11 cellular contexts compared by ENCODE assay signal in the genomic region with DNA sequence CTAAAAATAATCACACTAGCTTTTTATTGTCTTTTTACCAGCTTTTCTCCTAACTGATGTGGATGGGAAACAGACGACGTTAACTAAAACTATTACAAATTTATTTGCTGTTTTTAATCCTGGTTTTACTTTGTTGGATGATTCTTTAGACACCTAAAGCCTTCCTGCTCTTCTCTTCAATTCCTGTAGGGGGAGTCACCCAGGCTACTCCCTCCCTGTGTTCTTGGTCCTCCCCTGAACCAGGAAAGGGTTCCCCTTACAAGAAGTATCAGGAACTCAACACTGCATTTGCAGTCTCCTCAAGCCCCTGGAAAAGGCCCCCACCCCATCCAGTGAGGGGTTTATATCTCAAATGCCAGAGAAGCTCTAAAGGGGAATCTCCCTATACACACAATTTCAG.
DNase-seq lines count a peak whose midpoint lies in the region; ATAC-seq and TF ChIP-seq lines count a peak whose summit lies in the region.
"Had no signal": no experiment of that assay in that cellular context is flagged by ENCODE, and none has a peak within 500 bp of the region (broad histone marks: within the 10 kb centered on the region; RNA-seq: fewer than 3 reads in every experiment).

No MANE protein-coding gene starts in this region.

- intact Hi-C loops in PC-3 (cut with micrococcal nuclease) (no loop called here), vagina (cut with DNase I) (no loop called here), right cardiac atrium (cut with DNase I) (no loop called here)

- H3K36me3 ChIP-seq in PC-3 (ENCODE audit: low read depth, low read length) (no peaks in the 10 kb centered on the region), vagina (no peaks in the 10 kb centered on the region)
- H3K36me3 ChIP-seq: neutrophil had no signal

- no peaks in the 10 kb centered on the region for H3K4me1 Mint-ChIP-seq in stimulated activated naive CD8-positive, alpha-beta T cell treated with anti-CD3 and anti-CD28 coated beads, Interleukin-15, amount 100 ng/mL, for 72 hours
- no peaks in the 10 kb centered on the region for H3K4me1 Mint-ChIP-seq in activated T-helper 17 cell treated with anti-CD3 and anti-CD28 coated beads, Interleukin-2, amount 50 U/mL, for 72 hours

- H3K79me2 ChIP-seq in PC-3 (ENCODE audit: low read length): no peaks in the 10 kb centered on the region

- no peak overlapping the region for H3K9ac ChIP-seq in PC-3 (ENCODE audit: low read length)

- H3K9me3 ChIP-seq in PC-3 (ENCODE audit: low read length) (no peaks in the 10 kb centered on the region), vagina (no peaks in the 10 kb centered on the region), right cardiac atrium (ENCODE audit: control insufficient read depth, low read length) (no peaks in the 10 kb centered on the region)
- H3K9me3 ChIP-seq: neutrophil had no signal

- WGBS in right cardiac atrium: 65% methylated on average over 2 of the region's 2 CpGs

- H3K9me2 ChIP-seq in PC-3 (replicated peaks; ENCODE audit: low read length): no peaks in the 10 kb centered on the region

- peak; percentile 61 for TF ChIP-seq CTCF in PC-3 (conservative IDR thresholded peaks at IDR 0.05; ENCODE audit: low read depth, low read length)
- no peak for TF ChIP-seq CTCF in vagina (IDR thresholded peaks at IDR 0.05)

- BruUV-seq in PC-3 (replicated peaks; lab: Mats Ljungman, UMichigan): no TSS peak

- POLR2A ChIA-PET in PC-3 (lab: Charles Lee; ENCODE audit: unreplicated experiment): no interaction called here

- CTCF ChIA-PET in PC-3 (lab: Charles Lee): no interaction called here

- TF ChIP-seq POLR2A in vagina (IDR thresholded peaks at IDR 0.05): no peak

- H2AFZ ChIP-seq in PC-3 (ENCODE audit: low read length): no peak overlapping the region

- H3K4me1 ChIP-seq in PC-3 (ENCODE audit: insufficient read depth, low read length): no peaks in the 10 kb centered on the region
- no peaks in the 10 kb centered on the region for H3K4me1 ChIP-seq in vagina
- H3K4me1 ChIP-seq in right cardiac atrium (ENCODE audit: control insufficient read depth, insufficient read depth, low read length): no peaks in the 10 kb centered on the region

- no peak overlapping the region for H3K4me2 ChIP-seq in PC-3 (ENCODE audit: low read length)

- H3K4me3 ChIP-seq in PC-3 (ENCODE audit: low read length) (no peak overlapping the region), vagina (no peak overlapping the region), right cardiac atrium (ENCODE audit: low read length) (no peak overlapping the region)

- H3K36me3 Mint-ChIP-seq in activated T-helper 17 cell treated with anti-CD3 and anti-CD28 coated beads, Interleukin-2, amount 50 U/mL, for 72 hours (ENCODE audit: low read depth): no peaks in the 10 kb centered on the region

- H3K27ac Mint-ChIP-seq in stimulated activated naive CD8-positive, alpha-beta T cell treated with anti-CD3 and anti-CD28 coated beads, Interleukin-15, amount 100 ng/mL, for 72 hours: no peak overlapping the region
- no peak overlapping the region for H3K27ac Mint-ChIP-seq in activated T-helper 17 cell treated with anti-CD3 and anti-CD28 coated beads, Interleukin-2, amount 50 U/mL, for 72 hours
- H3K27ac Mint-ChIP-seq: stimulated activated naive CD8-positive, alpha-beta T cell treated with anti-CD3 and anti-CD28 coated beads, Interleukin-15, Interleukin-2, amounts not matched to agents 100 ng/mL and 50 ng/mL, for 24 hours had no signal

- no peak overlapping the region for H3K27ac ChIP-seq in PC-3 (ENCODE audit: low read length)
- no peak overlapping the region for H3K27ac ChIP-seq in vagina
- H3K27ac ChIP-seq in right cardiac atrium (ENCODE audit: low read length): no peak overlapping the region
- H3K27ac ChIP-seq: neutrophil had no signal

- DNase-seq in stimulated activated naive CD8-positive, alpha-beta T cell treated with anti-CD3 and anti-CD28 coated beads, Interleukin-15, Interleukin-2, amounts not matched to agents 100 U/mL and 50 U/mL, for 24 hours: no peak
- DNase-seq in stimulated activated naive CD8-positive, alpha-beta T cell treated with anti-CD3 and anti-CD28 coated beads, Interleukin-15, amount 100 ng/mL, for 72 hours: no peak
- DNase-seq in PC-3 (peak; percentile 29), fibroblast of peridontal ligament (ENCODE audit: extremely low read depth) (peak; percentile 2), middle frontal gyrus (ENCODE audit: extremely low spot score, low spot score) (no peak), vagina (ENCODE audit: extremely low spot score in 2 of 2) (no peak), right cardiac atrium (no peak)
- DNase-seq: NCI-H1105 had no signal

- H3K27me3 ChIP-seq in PC-3 (ENCODE audit: low read length) (no peaks in the 10 kb centered on the region), vagina (no peaks in the 10 kb centered on the region), right cardiac atrium (ENCODE audit: control insufficient read depth, insufficient read depth) (no peaks in the 10 kb centered on the region)
- H3K27me3 ChIP-seq: neutrophil had no signal

- H3K27me3 Mint-ChIP-seq in stimulated activated naive CD8-positive, alpha-beta T cell treated with anti-CD3 and anti-CD28 coated beads, Interleukin-15, amount 100 ng/mL, for 72 hours: no peaks in the 10 kb centered on the region
- H3K27me3 Mint-ChIP-seq in activated T-helper 17 cell treated with anti-CD3 and anti-CD28 coated beads, Interleukin-2, amount 50 U/mL, for 72 hours: peaks cover 3% of the 10 kb centered on the region

- peak; percentile 19 for ATAC-seq in stimulated activated naive CD8-positive, alpha-beta T cell treated with anti-CD3 and anti-CD28 coated beads, Interleukin-15, Interleukin-2, amounts not matched to agents 100 U/mL and 50 U/mL, for 24 hours
- no peak for ATAC-seq in stimulated activated naive CD8-positive, alpha-beta T cell treated with anti-CD3 and anti-CD28 coated beads, Interleukin-15, amount 100 ng/mL, for 72 hours
- ATAC-seq in PC-3: no peak
- no peak for ATAC-seq in activated T-helper 17 cell treated with anti-CD3 and anti-CD28 coated beads, Interleukin-2, amount 50 U/mL, for 72 hours (replicated peaks)
- ATAC-seq in right cardiac atrium: no peak

- no peaks in the 10 kb centered on the region for H4K20me1 ChIP-seq in PC-3 (ENCODE audit: low read length)

- peaks cover 12 to 26% of the 10 kb centered on the region in 2 donors for H3K9me3 Mint-ChIP-seq in stimulated activated naive CD8-positive, alpha-beta T cell treated with anti-CD3 and anti-CD28 coated beads, Interleukin-15, amount 100 ng/mL, for 72 hours
- no peaks in the 10 kb centered on the region for H3K9me3 Mint-ChIP-seq in activated T-helper 17 cell treated with anti-CD3 and anti-CD28 coated beads, Interleukin-2, amount 50 U/mL, for 72 hours

- no peak overlapping the region for H3K4me3 Mint-ChIP-seq in stimulated activated naive CD8-positive, alpha-beta T cell treated with anti-CD3 and anti-CD28 coated beads, Interleukin-15, amount 100 ng/mL, for 72 hours
- no peak overlapping the region for H3K4me3 Mint-ChIP-seq in activated T-helper 17 cell treated with anti-CD3 and anti-CD28 coated beads, Interleukin-2, amount 50 U/mL, for 72 hours
- H3K4me3 Mint-ChIP-seq: stimulated activated naive CD8-positive, alpha-beta T cell treated with anti-CD3 and anti-CD28 coated beads, Interleukin-15, Interleukin-2, amounts not matched to agents 100 ng/mL and 50 ng/mL, for 24 hours had no signal

- no peaks in the 10 kb centered on the region for H3F3A ChIP-seq in PC-3 (ENCODE audit: low read length, unreplicated experiment)

Comparison
In these comparisons a context has a peak if more than half of its experiments do, and no peak if none do; other contexts are left out.
1. DNase-seq: peak in PC-3 (single experiment) and fibroblast of peridontal ligament (single experiment); none in stimulated activated naive CD8-positive, alpha-beta T cell treated with anti-CD3 and anti-CD28 coated beads, Interleukin-15, Interleukin-2, amounts not matched to agents 100 U/mL and 50 U/mL, for 24 hours (single experiment), stimulated activated naive CD8-positive, alpha-beta T cell treated with anti-CD3 and anti-CD28 coated beads, Interleukin-15, amount 100 ng/mL, for 72 hours (0 of 2), middle frontal gyrus (single experiment), vagina (0 of 2) and right cardiac atrium (0 of 3).